ENCODE assay signal across 17 cellular contexts in genomic region chr6:145031962-145032361, GRCh38.
"Had no signal": no experiment of that assay in that cellular context is flagged by ENCODE, and none has a peak within 500 bp of the region (broad histone marks: within the 10 kb centered on the region; RNA-seq: fewer than 3 reads in every experiment).

No MANE protein-coding gene starts in this region.

- DNase-seq: activated CD4-positive, alpha-beta memory T cell treated with anti-CD3 and anti-CD28 coated beads for 36 hours; activated CD4-positive, alpha-beta T cell treated with anti-CD3 and anti-CD28 coated beads, Interleukin-2, amount 10 ng/mL, durations not matched to agents 24 days and 14 days; activated CD4-positive, CD25-positive, alpha-beta regulatory T cell treated with anti-CD3 and anti-CD28 coated beads, Interleukin-2, amount 50 U/mL, for 72 hours; activated CD8-positive, alpha-beta memory T cell treated with anti-CD3 and anti-CD28 coated beads, Interleukin-2, amount 50 U/mL, for 4 hours; activated gamma-delta T cell; activated naive CD4-positive, alpha-beta T cell treated with anti-CD3 and anti-CD28 coated beads, Interleukin-2, amount 10 ng/mL, durations not matched to agents 7 days and 5 days; activated T-cell treated with anti-CD3 and anti-CD28 coated beads, Interleukin-2, amount 50 U/mL, for 1 hour; amniotic stem cell; brain microvascular endothelial cell; dorsolateral prefrontal cortex; effector memory CD4-positive, alpha-beta T cell; left ventricle myocardium inferior; mucosa of descending colon; stimulated activated naive CD8-positive, alpha-beta T cell treated with anti-CD3 and anti-CD28 coated beads, Interleukin-15, Interleukin-2, amounts not matched to agents 100 U/mL and 50 U/mL, for 24 hours; T-helper 9 cell; testis; transverse colon had no signal
